In the genomic region with DNA sequence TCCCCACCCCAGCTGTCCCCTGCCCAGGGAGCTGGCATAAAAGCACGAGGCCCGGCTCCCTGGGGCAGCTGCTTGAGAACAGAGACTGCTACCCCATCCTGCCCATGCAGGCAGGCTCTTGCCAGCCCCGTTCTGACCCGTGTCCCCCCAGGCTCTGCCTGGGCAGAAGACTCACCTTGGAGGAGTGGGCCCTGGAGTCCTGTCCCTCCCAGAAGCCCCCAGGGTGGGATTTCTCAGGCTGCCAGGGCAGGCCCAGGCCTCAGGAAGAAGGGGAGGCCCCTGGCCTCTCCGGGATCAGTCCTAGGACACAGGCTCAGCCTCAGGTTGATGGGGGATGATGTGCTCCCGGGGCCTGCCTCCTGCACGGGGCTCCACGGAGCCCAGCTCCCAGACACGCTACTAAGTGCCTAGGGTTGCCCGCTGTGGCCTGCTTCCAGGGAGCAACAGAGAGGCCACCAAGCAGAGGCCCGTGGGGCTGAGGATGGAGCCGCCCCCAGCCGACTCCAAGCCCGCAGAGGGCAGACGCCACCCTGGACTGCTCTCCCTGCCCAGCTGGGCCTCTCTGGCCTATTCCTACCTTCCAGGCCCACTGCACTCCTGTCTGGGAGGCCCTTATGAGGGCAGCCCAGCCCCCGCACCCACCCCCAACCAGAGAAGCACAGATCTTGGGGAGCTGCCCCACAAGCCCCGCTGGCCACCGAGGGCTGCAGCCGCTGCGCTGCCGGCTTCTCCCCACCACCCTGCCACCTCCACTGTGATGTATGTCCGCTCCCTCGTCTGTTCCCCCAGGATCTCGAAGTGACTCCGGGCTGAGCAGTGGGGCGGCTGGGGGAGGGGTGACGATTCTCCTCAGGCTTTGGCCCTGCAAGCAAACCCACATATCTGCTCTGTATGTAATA, we compare ENCODE assay signal across 10 cellular contexts. TPM values are rescaled to one million over a fixed set of nuclear protein-coding genes. Genes with fewer than 3 reads are reported as not detected.
A peak's percentile ranks its signal among the peaks of the same experiment; 100 is the strongest.
DNase-seq lines count a peak whose midpoint lies in the region; ATAC-seq and TF ChIP-seq lines count a peak whose summit lies in the region.
"Had no signal": no experiment of that assay in that cellular context is flagged by ENCODE, and none has a peak within 500 bp of the region (broad histone marks: within the 10 kb centered on the region; RNA-seq: fewer than 3 reads in every experiment).

No MANE protein-coding gene starts in this region.

- H3K27me3 ChIP-seq in DOHH2 (ENCODE audit: control insufficient read depth, low read length) (no peaks in the 10 kb centered on the region), duodenal mucosa (ENCODE audit: control insufficient read depth in 1 of 2, insufficient read depth in 2 of 2, low read length in 2 of 2) (no peaks in the 10 kb centered on the region)
- H3K27me3 ChIP-seq: cardiac muscle cell had no signal

- CTCF ChIA-PET in OCI-LY7 (lab: Charles Lee; ENCODE audit: unreplicated experiment): no interaction called here

- H3K36me3 ChIP-seq in DOHH2 (ENCODE audit: control insufficient read depth, low read length): peaks cover 79% of the 10 kb centered on the region
- peaks cover 66% of the 10 kb centered on the region for H3K36me3 ChIP-seq in OCI-LY7 (ENCODE audit: insufficient read depth, low read length)
- peaks cover 11 to 42% of the 10 kb centered on the region in 2 donors for H3K36me3 ChIP-seq in duodenal mucosa (ENCODE audit: control insufficient read depth in 1 of 2, insufficient read depth in 2 of 2, low read length in 2 of 2)

- peak overlapping the region in 1 of 2 donors; percentile 59 for H3K9ac ChIP-seq in duodenal mucosa (ENCODE audit: low read depth in 1 of 2, low read length in 2 of 2)

- H3K27ac ChIP-seq in DOHH2 (ENCODE audit: low read depth, low read length): peak overlapping the region; percentile 83; the same call in 1 of the 2 replicates
- H3K27ac ChIP-seq in OCI-LY7 (ENCODE audit: low read depth, low read length, poor library complexity, severe bottlenecking): no peak overlapping the region
- no peak overlapping the region for H3K27ac ChIP-seq in duodenal mucosa (ENCODE audit: low read depth, low read length)
- H3K27ac ChIP-seq: cardiac muscle cell had no signal

- peak; percentile 1 for ATAC-seq in sciatic nerve

- peak overlapping the region; percentile 99 for H3K4me3 ChIP-seq in DOHH2 (ENCODE audit: low read length)
- peak overlapping the region; percentile 98 for H3K4me3 ChIP-seq in OCI-LY7 (ENCODE audit: low read depth, low read length, poor library complexity, severe bottlenecking)
- peak overlapping the region; percentile 77 to 91 for H3K4me3 ChIP-seq in duodenal mucosa (ENCODE audit: low read depth in 1 of 2, low read length in 2 of 2)

- H3K4me1 ChIP-seq in DOHH2 (ENCODE audit: control insufficient read depth, low read length) (peaks cover 19% of the 10 kb centered on the region), OCI-LY7 (ENCODE audit: insufficient read depth, low read length, poor library complexity, severe bottlenecking) (peaks cover 17% of the 10 kb centered on the region), duodenal mucosa (ENCODE audit: control insufficient read depth in 1 of 2, insufficient read depth in 2 of 2, low read length in 2 of 2) (peaks cover 10 to 28% of the 10 kb centered on the region in 2 donors)

- TF ChIP-seq CTCF in DOHH2 (IDR thresholded peaks at IDR 0.05; ENCODE audit: low read depth, low read length, poor library complexity, severe bottlenecking): no peak
- TF ChIP-seq CTCF in OCI-LY7 (conservative IDR thresholded peaks at IDR 0.05; ENCODE audit: low read length): no peak

- no peak for DNase-seq in OCI-LY7 (ENCODE audit: low spot score)
- DNase-seq in sciatic nerve (ENCODE audit: low spot score): no peak
- DNase-seq in superior temporal gyrus (ENCODE audit: extremely low spot score): no peak
- no peak for DNase-seq in NCI-H446 (lab: John Stamatoyannopoulos, UW)
- no peak for DNase-seq in stimulated activated CD4-positive, alpha-beta T cell treated with anti-CD3 and anti-CD28 coated beads, Interleukin-4, amount 100 ng/mL, for 24 hours
- no peak for DNase-seq in AML-193 (lab: John Stamatoyannopoulos, UW)
- DNase-seq: MM.1S had no signal

- no peaks in the 10 kb centered on the region for H3K9me3 ChIP-seq in DOHH2 (ENCODE audit: control insufficient read depth, insufficient read depth, low read length)
- H3K9me3 ChIP-seq in OCI-LY7 (ENCODE audit: low read length): no peaks in the 10 kb centered on the region
- no peaks in the 10 kb centered on the region for H3K9me3 ChIP-seq in duodenal mucosa (ENCODE audit: control insufficient read depth in 1 of 2, low read length in 2 of 2)

- intact Hi-C loops in OCI-LY7 (cut with micrococcal nuclease; ENCODE audit: unreplicated experiment) (loop anchor here (5.0 kb wide), 1 partner anchor 157 kb away; the partner anchor contains the start of genes CRAMP1 and IFT140), sciatic nerve (cut with DNase I) (loop anchor here (5.0 kb wide), 1 partner anchor 967 kb away; the partner anchor contains the start of gene GNG13)

- no peaks in the 10 kb centered on the region for H4K20me1 ChIP-seq in DOHH2 (ENCODE audit: control insufficient read depth, insufficient read depth, low read depth, low read length)
- no peaks in the 10 kb centered on the region for H4K20me1 ChIP-seq in OCI-LY7 (ENCODE audit: insufficient read depth, low read length)

- peak overlapping the region; percentile 96 for H3K4me2 ChIP-seq in DOHH2 (ENCODE audit: low read length)
- peak overlapping the region; percentile 100; the same call in 1 of the 2 replicates for H3K4me2 ChIP-seq in OCI-LY7 (ENCODE audit: low read length)

- peaks cover 18% of the 10 kb centered on the region for H3F3A ChIP-seq in DOHH2 (ENCODE audit: control insufficient read depth, insufficient read depth)

- H2AFZ ChIP-seq in OCI-LY7 (ENCODE audit: low read length): no peak overlapping the region

- H3K9me2 ChIP-seq in DOHH2 (replicated peaks; ENCODE audit: control insufficient read depth, low read length): no peaks in the 10 kb centered on the region
- no peaks in the 10 kb centered on the region for H3K9me2 ChIP-seq in OCI-LY7 (ENCODE audit: insufficient read depth, low read length)

- BruUV-seq in OCI-LY7 (replicated peaks; lab: Mats Ljungman, UMichigan): no TSS peak

- POLR2A ChIA-PET in OCI-LY7 (lab: Charles Lee): no interaction called here

- H3K79me2 ChIP-seq in DOHH2 (ENCODE audit: control insufficient read depth, low read length): peaks cover 43% of the 10 kb centered on the region
- H3K79me2 ChIP-seq in OCI-LY7 (ENCODE audit: insufficient read depth, low read depth, low read length): peaks cover 24% of the 10 kb centered on the region; the same call in 1 of the 2 replicates

RNA-seq across cellular contexts. Expression of gene NME3, which starts 1.7 kb away (rescaled TPM):
- 38.2 and 54.5 TPM in 2 replicates for total RNA-seq in OCI-LY7 (2014; rRNA removed; shearing (Covaris generic))
- 30.6 and 34.8 TPM in 2 replicates for total RNA-seq in OCI-LY7 (2022)
- 50.1 TPM for total RNA-seq in sciatic nerve

RNA-seq across cellular contexts. Expression of gene EME2, which starts 3.0 kb away (rescaled TPM):
- total RNA-seq in OCI-LY7 (2014; rRNA removed; shearing (Covaris generic)): 22.0 and 23.8 TPM in 2 replicates
- total RNA-seq in OCI-LY7 (2022) (48.5 and 51.8 TPM in 2 replicates), sciatic nerve (15.3 TPM)

RNA-seq across cellular contexts. Expression of gene MRPS34, which starts 3.3 kb away (rescaled TPM):
- 170 and 190 TPM in 2 replicates for total RNA-seq in OCI-LY7 (2014; rRNA removed; shearing (Covaris generic))
- total RNA-seq in OCI-LY7 (2022) (176 and 196 TPM in 2 replicates), sciatic nerve (42.7 TPM)

RNA-seq across cellular contexts. Expression of gene SPSB3, which starts 12.7 kb away (rescaled TPM):
- total RNA-seq in OCI-LY7 (2014; rRNA removed; shearing (Covaris generic)): 52.4 and 53.7 TPM in 2 replicates
- total RNA-seq in OCI-LY7 (2022) (33.6 and 39.5 TPM in 2 replicates), sciatic nerve (35.3 TPM)

RNA-seq across cellular contexts. Expression of gene NUBP2, which starts 13.1 kb away (rescaled TPM):
- 70.5 and 94.9 TPM in 2 replicates for total RNA-seq in OCI-LY7 (2014; rRNA removed; shearing (Covaris generic))
- total RNA-seq in OCI-LY7 (2022) (58.2 and 62.7 TPM in 2 replicates), sciatic nerve (28.0 TPM)
